8 cellular contexts compared by ENCODE assay signal in genomic region chr16:48244080-48244862, GRCh38. TPM values are rescaled to one million over a fixed set of nuclear protein-coding genes. Genes with fewer than 3 reads are reported as not detected.
DNase-seq lines count a peak whose midpoint lies in the region; ATAC-seq and TF ChIP-seq lines count a peak whose summit lies in the region.

TSS of gene LONP2 (plus strand) at chr16:48244300. CDS start at chr16:48244389, 89 bp downstream.

- ATAC-seq in GM18498 (IDR thresholded peaks at IDR 0.05; ENCODE audit: unreplicated experiment) (peak; percentile 98), HG02870 (IDR thresholded peaks at IDR 0.05; ENCODE audit: unreplicated experiment) (peak; percentile 90), psoas muscle (peak; percentile 99 to 100 (median 100))

- no peaks in the 10 kb centered on the region for H3K27me3 ChIP-seq in right atrium auricular region
- H3K27me3 ChIP-seq in psoas muscle (ENCODE audit: insufficient read depth in 3 of 3, low read length in 2 of 3) = no peaks in the 10 kb centered on the region

- intact Hi-C loops in psoas muscle (cut with DNase I) = loop anchor here (10.0 kb wide), 1 partner anchor 381 kb away; no protein-coding TSS in a partner anchor

- H3K36me3 ChIP-seq in right atrium auricular region (no peaks in the 10 kb centered on the region), psoas muscle (ENCODE audit: insufficient read depth in 1 of 2, low read depth in 1 of 2) (no peaks in the 10 kb centered on the region), urinary bladder (ENCODE audit: insufficient read depth) (no peaks in the 10 kb centered on the region)

- H3K4me3 ChIP-seq in right atrium auricular region (peak within 1 kb of the TSS; percentile 83 to 96), psoas muscle (peak within 1 kb of the TSS; percentile 87), urinary bladder (ENCODE audit: low read depth, low read length) (peak within 1 kb of the TSS; percentile 97)

- TF ChIP-seq CTCF in right atrium auricular region (IDR thresholded peaks at IDR 0.05) (peak in 1 of 2 donors; percentile 16), psoas muscle (IDR thresholded peaks at IDR 0.05) (no peak)

- 0 to 1% (median 0%) methylated on average over 42 to 63 of the region's 63 CpGs for WGBS in psoas muscle, 3 donors
- WGBS in urinary bladder = under 1% methylated on average over 63 of the region's 63 CpGs

- H3K9me3 ChIP-seq in right atrium auricular region (no peaks in the 10 kb centered on the region), psoas muscle (no peaks in the 10 kb centered on the region)

- DNase-seq in NCI-H146 treated with DMSO at 0.1 percent for 48 hours (lab: John Stamatoyannopoulos, UW; ENCODE audit: unreplicated experiment) (peak; percentile 55), T-helper 2 cell (peak; percentile 74 to 95 (median 90)), right atrium auricular region (ENCODE audit: low spot score) (peak; percentile 84), psoas muscle (peak; percentile 92 to 95)

- H3K27ac ChIP-seq in angular gyrus (ENCODE audit: low read depth, low read length) = peak within 1 kb of the TSS; percentile 53
- H3K27ac ChIP-seq in right atrium auricular region = peak within 1 kb of the TSS; percentile 81 to 88
- H3K27ac ChIP-seq in psoas muscle = peak within 1 kb of the TSS; percentile 88
- peak within 1 kb of the TSS; percentile 85 for H3K27ac ChIP-seq in urinary bladder (ENCODE audit: low read depth)

- H3K4me1 ChIP-seq in right atrium auricular region (peaks cover 0 to 32% of the 10 kb centered on the region in 2 donors), psoas muscle (peaks cover 23% of the 10 kb centered on the region), urinary bladder (ENCODE audit: insufficient read depth) (peaks cover 4% of the 10 kb centered on the region)

RNA-seq across cellular contexts. Expression of gene LONP2, which starts in this region (rescaled TPM):
- total RNA-seq in right atrium auricular region (10 to 100 TPM; 37.2 to 48.9 TPM), psoas muscle (10 to 100 TPM; 46.5 to 68.0 (median 59.3) TPM), urinary bladder (78.8 TPM)
- polyA plus RNA-seq in psoas muscle (10 to 100 TPM; 15.2 to 32.8 (median 16.4) TPM), urinary bladder (30.1 TPM)

Comparison
In these comparisons a context has a peak if more than half of its experiments do, and no peak if none do; other contexts are left out.
1. Peak in every context shown above with its lines: DNase-seq, ATAC-seq, H3K4me3 ChIP-seq and H3K27ac ChIP-seq.